In the genomic region with DNA sequence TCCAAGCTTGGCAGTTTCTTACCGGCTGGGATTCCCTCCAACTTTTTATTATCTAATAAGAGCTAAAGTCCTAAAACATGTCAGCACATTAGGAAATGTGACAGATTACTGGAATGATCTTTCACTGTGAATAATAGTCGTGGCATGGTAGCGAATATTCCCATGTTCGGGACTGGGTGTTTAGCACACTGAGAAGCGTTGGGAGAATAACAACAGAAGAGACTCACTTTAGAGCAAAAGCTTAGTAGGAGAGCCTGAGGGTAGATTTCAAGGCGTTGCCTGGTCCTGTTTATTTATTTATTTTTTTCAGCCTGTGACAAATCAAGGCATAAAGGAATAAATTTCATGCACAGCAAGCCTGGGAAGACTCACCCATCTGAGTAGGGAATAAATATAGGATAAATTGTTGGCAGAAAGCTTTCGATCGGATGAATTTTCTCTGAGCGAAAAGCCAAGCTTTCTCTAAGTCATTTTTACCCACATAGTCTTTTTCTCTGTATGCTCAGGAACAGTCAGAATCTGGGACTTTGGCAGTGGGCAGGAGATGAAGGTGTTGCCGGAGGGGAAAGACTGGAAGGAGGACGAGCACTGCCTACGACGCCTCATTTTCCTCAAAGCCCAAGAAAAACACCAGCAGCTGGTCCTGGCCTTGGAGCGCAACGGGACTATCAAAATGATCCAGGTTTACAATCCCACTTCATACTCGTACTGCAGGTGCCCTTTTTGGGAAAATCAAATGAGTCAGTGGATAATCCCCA, we compare ENCODE assay signal across 12 cellular contexts.
A peak's percentile ranks its signal among the peaks of the same experiment; 100 is the strongest.
DNase-seq lines count a peak whose midpoint lies in the region; ATAC-seq and FAIRE-seq lines count a peak whose summit lies in the region.
"Had no signal": no experiment of that assay in that cellular context is flagged by ENCODE, and none has a peak within 500 bp of the region (broad histone marks: within the 10 kb centered on the region; RNA-seq: fewer than 3 reads in every experiment).

No MANE protein-coding gene starts in this region.

- H3K4me3 ChIP-seq in adipocyte (ENCODE audit: low read length) (peak overlapping the region; percentile 78), small intestine (ENCODE audit: low read depth in 1 of 2, low read length in 2 of 2) (no peak overlapping the region)

- no peak for FAIRE-seq in small intestine (lab: Jason Lieb, UNC)

- no peak for ATAC-seq in HG03139 (IDR thresholded peaks at IDR 0.05; ENCODE audit: unreplicated experiment)
- ATAC-seq in activated naive CD4-positive, alpha-beta T cell treated with anti-CD3 and anti-CD28 coated beads, Interleukin-2, amount 50 U/mL, for 72 hours = no peak
- no peak for ATAC-seq in HG03342 (IDR thresholded peaks at IDR 0.05; ENCODE audit: unreplicated experiment)

- H3K36me3 Mint-ChIP-seq in activated naive CD4-positive, alpha-beta T cell treated with anti-CD3 and anti-CD28 coated beads, Interleukin-2, amount 50 U/mL, for 72 hours = no peaks in the 10 kb centered on the region

- no peaks in the 10 kb centered on the region for H3K36me3 ChIP-seq in adipocyte (ENCODE audit: control insufficient read depth, insufficient read depth, low read length, severe bottlenecking)
- no peaks in the 10 kb centered on the region for H3K36me3 ChIP-seq in small intestine (ENCODE audit: control insufficient read depth in 2 of 2, insufficient read depth in 2 of 2, low read length in 2 of 2)
- H3K36me3 ChIP-seq: brain microvascular endothelial cell, WERI-Rb-1 had no signal

- no peaks in the 10 kb centered on the region for H3K9me3 Mint-ChIP-seq in activated naive CD4-positive, alpha-beta T cell treated with anti-CD3 and anti-CD28 coated beads, Interleukin-2, amount 50 U/mL, for 72 hours

- peak; percentile 33 for DNase-seq in GM03348 (ENCODE audit: low spot score)
- peak; percentile 25 for DNase-seq in adipocyte (ENCODE audit: low read depth)
- DNase-seq in fibroblast of peridontal ligament (ENCODE audit: extremely low read depth) = peak; percentile 21
- peak; percentile 59 for DNase-seq in small intestine
- DNase-seq in activated naive CD4-positive, alpha-beta T cell treated with anti-CD3 and anti-CD28 coated beads, Interleukin-2, amount 50 U/mL, for 72 hours (ENCODE audit: low spot score in 2 of 2) = no peak
- DNase-seq in Ammon's horn (ENCODE audit: low spot score) = no peak
- DNase-seq: brain microvascular endothelial cell, MM.1S, WERI-Rb-1 had no signal

- H3K4me1 ChIP-seq in adipocyte (ENCODE audit: control insufficient read depth, insufficient read depth, low read length) (peaks cover 8% of the 10 kb centered on the region), small intestine (ENCODE audit: control insufficient read depth in 2 of 2, insufficient read depth in 1 of 2, low read depth in 1 of 2, low read length in 1 of 2) (no peaks in the 10 kb centered on the region)

- 38 to 67% (median 52%) methylated on average over 16 of the region's 16 CpGs for WGBS in small intestine, 3 donors

- H3K9me3 ChIP-seq in adipocyte (ENCODE audit: control insufficient read depth, low read length) = no peaks in the 10 kb centered on the region
- H3K9me3 ChIP-seq in small intestine (ENCODE audit: control insufficient read depth, low read depth) = no peaks in the 10 kb centered on the region

- peak overlapping the region; percentile 50 for H3K9ac ChIP-seq in adipocyte (ENCODE audit: low read length)

- H3K27me3 ChIP-seq in adipocyte (replicated peaks; ENCODE audit: control insufficient read depth, insufficient read depth, low read length) (peaks cover 4% of the 10 kb centered on the region), small intestine (ENCODE audit: control insufficient read depth in 2 of 2, insufficient read depth in 2 of 2, low read length in 2 of 2) (no peaks in the 10 kb centered on the region)
- H3K27me3 ChIP-seq: brain microvascular endothelial cell had no signal

- no peak overlapping the region for H3K27ac Mint-ChIP-seq in activated naive CD4-positive, alpha-beta T cell treated with anti-CD3 and anti-CD28 coated beads, Interleukin-2, amount 50 U/mL, for 72 hours
- H3K27ac Mint-ChIP-seq: progenitor cell of endocrine pancreas had no signal

- H3K27ac ChIP-seq in small intestine (ENCODE audit: low read depth in 1 of 2, low read length in 1 of 2) = no peak overlapping the region
- H3K27ac ChIP-seq: brain microvascular endothelial cell, WERI-Rb-1 had no signal

Comparison
In these comparisons a context has a peak if more than half of its experiments do, and no peak if none do; other contexts are left out.
1. DNase-seq: peak in GM03348 (single experiment), adipocyte (single experiment), fibroblast of peridontal ligament (single experiment) and small intestine (single experiment); none in activated naive CD4-positive, alpha-beta T cell treated with anti-CD3 and anti-CD28 coated beads, Interleukin-2, amount 50 U/mL, for 72 hours (0 of 2) and Ammon's horn (single experiment).